ENCODE assay signal across 11 cellular contexts in genomic region chr9:137665697-137666504, GRCh38. TPM values are rescaled to one million over a fixed set of nuclear protein-coding genes. Genes with fewer than 3 reads are reported as not detected.
DNase-seq lines count a peak whose midpoint lies in the region; ATAC-seq, FAIRE-seq and TF ChIP-seq lines count a peak whose summit lies in the region.
"Had no signal": no experiment of that assay in that cellular context is flagged by ENCODE, and none has a peak within 500 bp of the region (broad histone marks: within the 10 kb centered on the region; RNA-seq: fewer than 3 reads in every experiment).

No MANE protein-coding gene starts in this region.

- FAIRE-seq in urothelium cell line (lab: Jason Lieb, UNC), result no peak

- H3K9ac ChIP-seq in GM23248, result no peak overlapping the region

- no peaks in the 10 kb centered on the region for H3K9me2 ChIP-seq in GM23248 (ENCODE audit: insufficient read depth)

- intact Hi-C loops in stomach (cut with DNase I; ENCODE audit: low total_unique reads), result loop anchor here (10.0 kb wide), 1 partner anchor 61 kb away; the partner anchor contains the start of gene ARRDC1

- no peak for TF ChIP-seq POLR2A in stomach (IDR thresholded peaks at IDR 0.05)

- H3K27ac ChIP-seq in GM23248 (no peak overlapping the region), caudate nucleus (ENCODE audit: low read depth, low read length) (peak overlapping the region; percentile 67), stomach (peak overlapping the region in 3 of 5 donors; percentile 12 to 15 (median 12))
- H3K27ac ChIP-seq: foreskin keratinocyte had no signal

- peak; percentile 34 for ATAC-seq in left lobe of liver
- ATAC-seq in stimulated activated naive CD8-positive, alpha-beta T cell treated with anti-CD3 and anti-CD28 coated beads, Interleukin-15, Interleukin-2, amounts not matched to agents 100 U/mL and 50 U/mL, for 24 hours, result no peak
- ATAC-seq: activated CD4-positive, alpha-beta T cell treated with anti-CD3 and anti-CD28 coated beads for 36 hours; foreskin keratinocyte had no signal

- H3K4me1 ChIP-seq in GM23248 (ENCODE audit: insufficient read depth) (no peaks in the 10 kb centered on the region), stomach (peaks cover 47 to 75% (median 55%) of the 10 kb centered on the region in 4 donors)
- H3K4me1 ChIP-seq: foreskin keratinocyte had no signal

- no peaks in the 10 kb centered on the region for H3K9me3 ChIP-seq in GM23248 (ENCODE audit: low read depth)
- no peaks in the 10 kb centered on the region for H3K9me3 ChIP-seq in stomach

- H4K20me1 ChIP-seq in GM23248 (ENCODE audit: insufficient read depth), result no peaks in the 10 kb centered on the region; the same call in none of the 2 replicates

- no peak overlapping the region for H2AFZ ChIP-seq in GM23248

- peak; percentile 59 for DNase-seq in GM23248
- peak in 29 of 61 donors; percentile 17 to 57 (median 32) for DNase-seq in caudate nucleus (lab: John Stamatoyannopoulos, UW)
- no peak for DNase-seq in left lobe of liver (ENCODE audit: low spot score)
- DNase-seq in stomach, result no peak
- DNase-seq in urothelium cell line (ENCODE audit: low spot score), result no peak
- DNase-seq in foreskin melanocyte, result no peak
- DNase-seq in stimulated activated naive CD8-positive, alpha-beta T cell treated with anti-CD3 and anti-CD28 coated beads, Interleukin-15, Interleukin-2, amounts not matched to agents 100 U/mL and 50 U/mL, for 24 hours, result no peak
- DNase-seq in D341Med (ENCODE audit: low spot score), result no peak
- DNase-seq: activated CD4-positive, alpha-beta T cell treated with anti-CD3 and anti-CD28 coated beads for 36 hours; EL; foreskin keratinocyte had no signal

- no peak overlapping the region for H3K4me3 ChIP-seq in GM23248
- no peak overlapping the region for H3K4me3 ChIP-seq in stomach

- 71 to 76% methylated on average over 18 of the region's 18 CpGs for WGBS in GM23248 (ENCODE audit: low coverage in 1 of 2, low lambda C conversion rate in 2 of 2, missing lambda C conversion rate in 2 of 2), 2 experiments
- WGBS in stomach, 5 donors, result 79 to 84% (median 84%) methylated on average over 18 of the region's 18 CpGs

- TF ChIP-seq EP300 in stomach (IDR thresholded peaks at IDR 0.05), result no peak

- no peak overlapping the region for H3K4me2 ChIP-seq in GM23248 (ENCODE audit: unreplicated experiment)

- no peak for TF ChIP-seq CTCF in stomach (IDR thresholded peaks at IDR 0.05)

- H3K36me3 ChIP-seq in GM23248 (ENCODE audit: low read depth) (no peaks in the 10 kb centered on the region), stomach (peaks cover 0 to 12% (median 10%) of the 10 kb centered on the region in 4 donors)

- H3K79me2 ChIP-seq in GM23248 (ENCODE audit: insufficient read depth), result peaks cover 96% of the 10 kb centered on the region

- no peaks in the 10 kb centered on the region for H3F3A ChIP-seq in GM23248 (ENCODE audit: insufficient read depth)

- H3K27me3 ChIP-seq in GM23248 (replicated peaks; ENCODE audit: insufficient read depth), result no peaks in the 10 kb centered on the region
- no peaks in the 10 kb centered on the region for H3K27me3 ChIP-seq in stomach
- H3K27me3 ChIP-seq: foreskin keratinocyte had no signal

- in situ Hi-C loops in GM23248 (cut with MboI), result no loop called here

RNA-seq across cellular contexts. Expression of gene EHMT1, which starts 47.1 kb away (rescaled TPM):
- 26.8 and 43.6 TPM in 2 replicates for total RNA-seq in GM23248 (2014; rRNA removed; shearing (Covaris generic))
- polyA plus RNA-seq in GM23248 (2016; fragmentation: Nextera tagmentation; extraction: Ambion mirVana) (31.0 and 33.7 TPM in 2 replicates), stomach (10 to 100 TPM; 23.9 to 34.7 (median 24.9) TPM)
- total RNA-seq in left lobe of liver (64.2 TPM), stomach (100 to 1,000 TPM in 3 of 5 donors, 10 to 100 TPM in 2; 77.3 to 419 (median 104) TPM)
